ENCODE assay signal across 2 cellular contexts in genomic region chr4:184987493-184988031, GRCh38.
TF ChIP-seq lines count a peak whose summit lies in the region.

No MANE protein-coding gene starts in this region.

TF ChIP-seq in HEK293, 187 proteins besides CTCF, POLR2A, EP300 and RAD21 (continued from another document):
- TF ChIP-seq ZNF18 (tag by site-specific recombination; IDR thresholded peaks at IDR 0.05) (peak; percentile 45; the same call in 1 of the 2 replicates), ZNF423 (tag by site-specific recombination; IDR thresholded peaks at IDR 0.05) (no peak), ZSCAN16 (tag by site-specific recombination; IDR thresholded peaks at IDR 0.05) (no peak), ZNF529 (tag by site-specific recombination; IDR thresholded peaks at IDR 0.05; ENCODE audit: insufficient replicate concordance) (no peak), ZNF514 (tag by site-specific recombination; IDR thresholded peaks at IDR 0.05) (no peak), ZNF146 (tag by site-specific recombination; IDR thresholded peaks at IDR 0.05) (no peak), ZNF350 (tag by site-specific recombination; IDR thresholded peaks at IDR 0.05) (no peak), ZNF571 (tag by site-specific recombination; IDR thresholded peaks at IDR 0.05) (no peak), ZNF155 (tag by site-specific recombination; IDR thresholded peaks at IDR 0.05) (no peak), ZNF585B (tag by site-specific recombination; IDR thresholded peaks at IDR 0.05) (no peak), ZBTB20 (tag by site-specific recombination; IDR thresholded peaks at IDR 0.05) (no peak), ZNF16 (tag by site-specific recombination; IDR thresholded peaks at IDR 0.05; ENCODE audit: low read depth) (no peak), ZNF223 (tag by site-specific recombination; IDR thresholded peaks at IDR 0.05) (no peak)
- TF ChIP-seq, protein P1, sequence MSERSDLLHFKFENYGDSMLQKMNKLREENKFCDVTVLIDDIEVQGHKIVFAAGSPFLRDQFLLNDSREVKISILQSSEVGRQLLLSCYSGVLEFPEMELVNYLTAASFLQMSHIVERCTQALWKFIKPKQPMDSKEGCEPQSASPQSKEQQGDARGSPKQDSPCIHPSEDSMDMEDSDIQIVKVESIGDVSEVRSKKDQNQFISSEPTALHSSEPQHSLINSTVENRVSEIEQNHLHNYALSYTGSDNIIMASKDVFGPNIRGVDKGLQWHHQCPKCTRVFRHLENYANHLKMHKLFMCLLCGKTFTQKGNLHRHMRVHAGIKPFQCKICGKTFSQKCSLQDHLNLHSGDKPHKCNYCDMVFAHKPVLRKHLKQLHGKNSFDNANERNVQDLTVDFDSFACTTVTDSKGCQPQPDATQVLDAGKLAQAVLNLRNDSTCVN (tag by site-specific recombination; optimal IDR thresholded peaks at IDR 0.05), result peak; percentile 45
- TF ChIP-seq, protein P2, sequence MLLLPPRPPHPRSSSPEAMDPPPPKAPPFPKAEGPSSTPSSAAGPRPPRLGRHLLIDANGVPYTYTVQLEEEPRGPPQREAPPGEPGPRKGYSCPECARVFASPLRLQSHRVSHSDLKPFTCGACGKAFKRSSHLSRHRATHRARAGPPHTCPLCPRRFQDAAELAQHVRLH (tag by site-specific recombination; IDR thresholded peaks at IDR 0.05), result no peak
- TF ChIP-seq, protein P3, sequence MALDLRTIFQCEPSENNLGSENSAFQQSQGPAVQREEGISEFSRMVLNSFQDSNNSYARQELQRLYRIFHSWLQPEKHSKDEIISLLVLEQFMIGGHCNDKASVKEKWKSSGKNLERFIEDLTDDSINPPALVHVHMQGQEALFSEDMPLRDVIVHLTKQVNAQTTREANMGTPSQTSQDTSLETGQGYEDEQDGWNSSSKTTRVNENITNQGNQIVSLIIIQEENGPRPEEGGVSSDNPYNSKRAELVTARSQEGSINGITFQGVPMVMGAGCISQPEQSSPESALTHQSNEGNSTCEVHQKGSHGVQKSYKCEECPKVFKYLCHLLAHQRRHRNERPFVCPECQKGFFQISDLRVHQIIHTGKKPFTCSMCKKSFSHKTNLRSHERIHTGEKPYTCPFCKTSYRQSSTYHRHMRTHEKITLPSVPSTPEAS (tag by site-specific recombination; IDR thresholded peaks at IDR 0.05), result peak; percentile 96

TF ChIP-seq in GM12878, 131 proteins besides CTCF, POLR2A, EP300 and RAD21 (continued from another document):
- TF ChIP-seq PBX3 (IDR thresholded peaks at IDR 0.05; ENCODE audit: insufficient replicate concordance, low read depth, low read length), result peak; percentile 14
- no peak for TF ChIP-seq NBN (IDR thresholded peaks at IDR 0.05)
- peak; percentile 80 for TF ChIP-seq BCL3 (IDR thresholded peaks at IDR 0.05; ENCODE audit: borderline replicate concordance, insufficient read depth, low read depth, low read length, poor library complexity, severe bottlenecking)
- no peak for TF ChIP-seq CHD2 (IDR thresholded peaks at IDR 0.05; ENCODE audit: borderline replicate concordance, low read depth, low read length)
- TF ChIP-seq POU2F2 (IDR thresholded peaks at IDR 0.05; ENCODE audit: borderline replicate concordance, low read depth, low read length), result no peak
- no peak for TF ChIP-seq DPF2 (IDR thresholded peaks at IDR 0.05)
- TF ChIP-seq, protein P4, sequence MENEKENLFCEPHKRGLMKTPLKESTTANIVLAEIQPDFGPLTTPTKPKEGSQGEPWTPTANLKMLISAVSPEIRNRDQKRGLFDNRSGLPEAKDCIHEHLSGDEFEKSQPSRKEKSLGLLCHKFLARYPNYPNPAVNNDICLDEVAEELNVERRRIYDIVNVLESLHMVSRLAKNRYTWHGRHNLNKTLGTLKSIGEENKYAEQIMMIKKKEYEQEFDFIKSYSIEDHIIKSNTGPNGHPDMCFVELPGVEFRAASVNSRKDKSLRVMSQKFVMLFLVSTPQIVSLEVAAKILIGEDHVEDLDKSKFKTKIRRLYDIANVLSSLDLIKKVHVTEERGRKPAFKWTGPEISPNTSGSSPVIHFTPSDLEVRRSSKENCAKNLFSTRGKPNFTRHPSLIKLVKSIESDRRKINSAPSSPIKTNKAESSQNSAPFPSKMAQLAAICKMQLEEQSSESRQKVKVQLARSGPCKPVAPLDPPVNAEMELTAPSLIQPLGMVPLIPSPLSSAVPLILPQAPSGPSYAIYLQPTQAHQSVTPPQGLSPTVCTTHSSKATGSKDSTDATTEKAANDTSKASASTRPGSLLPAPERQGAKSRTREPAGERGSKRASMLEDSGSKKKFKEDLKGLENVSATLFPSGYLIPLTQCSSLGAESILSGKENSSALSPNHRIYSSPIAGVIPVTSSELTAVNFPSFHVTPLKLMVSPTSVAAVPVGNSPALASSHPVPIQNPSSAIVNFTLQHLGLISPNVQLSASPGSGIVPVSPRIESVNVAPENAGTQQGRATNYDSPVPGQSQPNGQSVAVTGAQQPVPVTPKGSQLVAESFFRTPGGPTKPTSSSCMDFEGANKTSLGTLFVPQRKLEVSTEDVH (IDR thresholded peaks at IDR 0.05; ENCODE audit: low read depth, partially characterized antibody), result no peak
- no peak for TF ChIP-seq ZNF24 (IDR thresholded peaks at IDR 0.05)
- TF ChIP-seq, protein P5, sequence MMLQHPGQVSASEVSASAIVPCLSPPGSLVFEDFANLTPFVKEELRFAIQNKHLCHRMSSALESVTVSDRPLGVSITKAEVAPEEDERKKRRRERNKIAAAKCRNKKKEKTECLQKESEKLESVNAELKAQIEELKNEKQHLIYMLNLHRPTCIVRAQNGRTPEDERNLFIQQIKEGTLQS (IDR thresholded peaks at IDR 0.05; ENCODE audit: borderline replicate concordance, extremely low read depth, low read depth, low read length), result no peak
- TF ChIP-seq, protein P6, sequence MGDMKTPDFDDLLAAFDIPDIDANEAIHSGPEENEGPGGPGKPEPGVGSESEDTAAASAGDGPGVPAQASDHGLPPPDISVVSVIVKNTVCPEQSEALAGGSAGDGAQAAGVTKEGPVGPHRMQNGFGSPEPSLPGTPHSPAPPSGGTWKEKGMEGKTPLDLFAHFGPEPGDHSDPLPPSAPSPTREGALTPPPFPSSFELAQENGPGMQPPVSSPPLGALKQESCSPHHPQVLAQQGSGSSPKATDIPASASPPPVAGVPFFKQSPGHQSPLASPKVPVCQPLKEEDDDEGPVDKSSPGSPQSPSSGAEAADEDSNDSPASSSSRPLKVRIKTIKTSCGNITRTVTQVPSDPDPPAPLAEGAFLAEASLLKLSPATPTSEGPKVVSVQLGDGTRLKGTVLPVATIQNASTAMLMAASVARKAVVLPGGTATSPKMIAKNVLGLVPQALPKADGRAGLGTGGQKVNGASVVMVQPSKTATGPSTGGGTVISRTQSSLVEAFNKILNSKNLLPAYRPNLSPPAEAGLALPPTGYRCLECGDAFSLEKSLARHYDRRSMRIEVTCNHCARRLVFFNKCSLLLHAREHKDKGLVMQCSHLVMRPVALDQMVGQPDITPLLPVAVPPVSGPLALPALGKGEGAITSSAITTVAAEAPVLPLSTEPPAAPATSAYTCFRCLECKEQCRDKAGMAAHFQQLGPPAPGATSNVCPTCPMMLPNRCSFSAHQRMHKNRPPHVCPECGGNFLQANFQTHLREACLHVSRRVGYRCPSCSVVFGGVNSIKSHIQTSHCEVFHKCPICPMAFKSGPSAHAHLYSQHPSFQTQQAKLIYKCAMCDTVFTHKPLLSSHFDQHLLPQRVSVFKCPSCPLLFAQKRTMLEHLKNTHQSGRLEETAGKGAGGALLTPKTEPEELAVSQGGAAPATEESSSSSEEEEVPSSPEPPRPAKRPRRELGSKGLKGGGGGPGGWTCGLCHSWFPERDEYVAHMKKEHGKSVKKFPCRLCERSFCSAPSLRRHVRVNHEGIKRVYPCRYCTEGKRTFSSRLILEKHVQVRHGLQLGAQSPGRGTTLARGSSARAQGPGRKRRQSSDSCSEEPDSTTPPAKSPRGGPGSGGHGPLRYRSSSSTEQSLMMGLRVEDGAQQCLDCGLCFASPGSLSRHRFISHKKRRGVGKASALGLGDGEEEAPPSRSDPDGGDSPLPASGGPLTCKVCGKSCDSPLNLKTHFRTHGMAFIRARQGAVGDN (IDR thresholded peaks at IDR 0.05), result no peak
